15 cellular contexts compared by ENCODE assay signal in genomic region chr18:3916082-3916481, GRCh38.
DNase-seq lines count a peak whose midpoint lies in the region; ATAC-seq and TF ChIP-seq lines count a peak whose summit lies in the region.
"Had no signal": no experiment of that assay in that cellular context is flagged by ENCODE, and none has a peak within 500 bp of the region (broad histone marks: within the 10 kb centered on the region; RNA-seq: fewer than 3 reads in every experiment).

No MANE protein-coding gene starts in this region.

- intact Hi-C loops in dorsolateral prefrontal cortex (cut with DNase I): no loop called here
- intact Hi-C loops in activated T-helper 2 cell treated with anti-CD3 and anti-CD28 coated beads, Interferon-gamma antibody, Interleukin-2, Interleukin-4, amounts not matched to agents 10 μg/mL and 5 μg/mL and 100 μg/mL, durations not matched to agents 14 hours and 24 hours and 36 hours (cut with micrococcal nuclease): no loop called here

- H3K27me3 ChIP-seq in dorsolateral prefrontal cortex: no peaks in the 10 kb centered on the region
- H3K27me3 ChIP-seq: cardiac muscle cell had no signal

- no peak for ATAC-seq in GM18498 (IDR thresholded peaks at IDR 0.05; ENCODE audit: unreplicated experiment)
- no peak for ATAC-seq in effector memory CD8-positive, alpha-beta T cell (replicated peaks)
- ATAC-seq: activated T-helper 17 cell treated with anti-CD3 and anti-CD28 coated beads, Interleukin-2, amount 50 U/mL, for 72 hours; CD8-positive, alpha-beta T cell had no signal

- in situ Hi-C loops in G401 (cut with HindIII; ENCODE audit: low sequenced_read_pairs): no loop called here

- no peak overlapping the region for H3K4me3 ChIP-seq in dorsolateral prefrontal cortex
- H3K4me3 ChIP-seq: cardiac muscle cell, SJSA1, transverse colon had no signal

- no peak for TF ChIP-seq CTCF in dorsolateral prefrontal cortex (IDR thresholded peaks at IDR 0.05 in 54 of 56, conservative IDR thresholded peaks at IDR 0.05 in 2 of 56; ENCODE audit: low read depth in 1 of 56, partially characterized antibody in 56 of 56)

- peak overlapping the region in 44 of 59 donors; percentile 1 to 85 (median 53) for H3K27ac ChIP-seq in dorsolateral prefrontal cortex
- H3K27ac ChIP-seq: cardiac muscle cell, SJSA1, transverse colon had no signal

- DNase-seq in G401 (ENCODE audit: low spot score) (peak; percentile 97), NCI-H82 (lab: John Stamatoyannopoulos, UW) (peak; percentile 76), dorsolateral prefrontal cortex (peak; percentile 32 to 91 (median 64)), occipital lobe (lab: John Stamatoyannopoulos, UW) (peak; percentile 67), GOT3 (lab: John Stamatoyannopoulos, UW) (no peak)
- no peak for DNase-seq in activated T-helper 2 cell treated with anti-CD3 and anti-CD28 coated beads, Interferon-gamma antibody, Interleukin-2, Interleukin-4, amounts not matched to agents 10 μg/mL and 5 μg/mL and 100 μg/mL, durations not matched to agents 14 hours and 24 hours and 36 hours (ENCODE audit: low spot score)
- DNase-seq in effector memory CD8-positive, alpha-beta T cell: no peak
- DNase-seq: CD8-positive, alpha-beta T cell; NCI-H146; NCI-H345; transverse colon had no signal

- H3K27me3 Mint-ChIP-seq in activated T-helper 2 cell treated with anti-CD3 and anti-CD28 coated beads, Interferon-gamma antibody, Interleukin-2, Interleukin-4, amounts not matched to agents 10 μg/mL and 5 μg/mL and 100 μg/mL, durations not matched to agents 14 hours and 24 hours and 36 hours (ENCODE audit: low read depth): no peaks in the 10 kb centered on the region
- peaks cover 8 to 27% of the 10 kb centered on the region in 2 donors for H3K27me3 Mint-ChIP-seq in effector memory CD8-positive, alpha-beta T cell

- H3K4me1 Mint-ChIP-seq in activated T-helper 2 cell treated with anti-CD3 and anti-CD28 coated beads, Interferon-gamma antibody, Interleukin-2, Interleukin-4, amounts not matched to agents 10 μg/mL and 5 μg/mL and 100 μg/mL, durations not matched to agents 14 hours and 24 hours and 36 hours (ENCODE audit: low read depth): no peaks in the 10 kb centered on the region
- H3K4me1 Mint-ChIP-seq in effector memory CD8-positive, alpha-beta T cell (ENCODE audit: low read depth in 2 of 2): no peaks in the 10 kb centered on the region
- H3K4me1 Mint-ChIP-seq: activated T-helper 17 cell treated with anti-CD3 and anti-CD28 coated beads, Interleukin-2, amount 50 U/mL, for 72 hours had no signal

- no peaks in the 10 kb centered on the region for H3K9me3 Mint-ChIP-seq in activated T-helper 2 cell treated with anti-CD3 and anti-CD28 coated beads, Interferon-gamma antibody, Interleukin-2, Interleukin-4, amounts not matched to agents 10 μg/mL and 5 μg/mL and 100 μg/mL, durations not matched to agents 14 hours and 24 hours and 36 hours
- no peaks in the 10 kb centered on the region for H3K9me3 Mint-ChIP-seq in effector memory CD8-positive, alpha-beta T cell
- H3K9me3 Mint-ChIP-seq: activated T-helper 17 cell treated with anti-CD3 and anti-CD28 coated beads, Interleukin-2, amount 50 U/mL, for 72 hours; CD8-positive, alpha-beta T cell had no signal

- no peaks in the 10 kb centered on the region for H3K36me3 Mint-ChIP-seq in activated T-helper 2 cell treated with anti-CD3 and anti-CD28 coated beads, Interferon-gamma antibody, Interleukin-2, Interleukin-4, amounts not matched to agents 10 μg/mL and 5 μg/mL and 100 μg/mL, durations not matched to agents 14 hours and 24 hours and 36 hours (ENCODE audit: low read depth)
- H3K36me3 Mint-ChIP-seq in effector memory CD8-positive, alpha-beta T cell (ENCODE audit: insufficient read depth): no peaks in the 10 kb centered on the region
- H3K36me3 Mint-ChIP-seq: CD8-positive, alpha-beta T cell had no signal

- H3K4me3 Mint-ChIP-seq in activated T-helper 2 cell treated with anti-CD3 and anti-CD28 coated beads, Interferon-gamma antibody, Interleukin-2, Interleukin-4, amounts not matched to agents 10 μg/mL and 5 μg/mL and 100 μg/mL, durations not matched to agents 14 hours and 24 hours and 36 hours (ENCODE audit: low read depth): no peak overlapping the region
- no peak overlapping the region for H3K4me3 Mint-ChIP-seq in effector memory CD8-positive, alpha-beta T cell
- H3K4me3 Mint-ChIP-seq: activated T-helper 17 cell treated with anti-CD3 and anti-CD28 coated beads, Interleukin-2, amount 50 U/mL, for 72 hours; CD8-positive, alpha-beta T cell had no signal

- no peak overlapping the region for H3K27ac Mint-ChIP-seq in activated T-helper 2 cell treated with anti-CD3 and anti-CD28 coated beads, Interferon-gamma antibody, Interleukin-2, Interleukin-4, amounts not matched to agents 10 μg/mL and 5 μg/mL and 100 μg/mL, durations not matched to agents 14 hours and 24 hours and 36 hours
- H3K27ac Mint-ChIP-seq in effector memory CD8-positive, alpha-beta T cell: no peak overlapping the region
- H3K27ac Mint-ChIP-seq: activated T-helper 17 cell treated with anti-CD3 and anti-CD28 coated beads, Interleukin-2, amount 50 U/mL, for 72 hours; CD8-positive, alpha-beta T cell had no signal

Comparison
In these comparisons a context has a peak if more than half of its experiments do, and no peak if none do; other contexts are left out.
1. DNase-seq: peak in G401 (single experiment), NCI-H82 (single experiment), dorsolateral prefrontal cortex (10 of 10) and occipital lobe (single experiment); none in GOT3 (single experiment), activated T-helper 2 cell treated with anti-CD3 and anti-CD28 coated beads, Interferon-gamma antibody, Interleukin-2, Interleukin-4, amounts not matched to agents 10 μg/mL and 5 μg/mL and 100 μg/mL, durations not matched to agents 14 hours and 24 hours and 36 hours (single experiment) and effector memory CD8-positive, alpha-beta T cell (0 of 3).